ENCODE assay signal across 10 cellular contexts in the genomic region with DNA sequence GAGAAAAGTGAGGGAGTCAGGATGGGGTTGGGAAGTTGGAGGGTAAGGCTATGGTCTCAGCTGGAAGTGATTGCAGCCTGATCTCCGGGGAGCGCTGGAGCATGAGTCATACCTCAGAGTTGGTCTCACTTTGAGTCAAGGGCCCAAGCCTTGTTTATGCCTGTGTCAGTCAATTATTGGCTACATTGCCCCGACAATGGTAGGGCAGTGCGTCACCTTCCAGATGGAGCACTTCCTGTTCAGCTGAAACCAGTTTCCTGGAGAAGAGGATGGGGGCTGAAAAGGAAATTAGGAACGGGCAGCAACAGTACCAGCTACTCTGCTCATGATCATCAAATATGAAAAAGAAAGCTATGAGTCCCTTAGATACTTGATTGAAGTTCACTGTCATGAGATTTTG.
DNase-seq lines count a peak whose midpoint lies in the region; ATAC-seq, FAIRE-seq and TF ChIP-seq lines count a peak whose summit lies in the region.
"Had no signal": no experiment of that assay in that cellular context is flagged by ENCODE, and none has a peak within 500 bp of the region (broad histone marks: within the 10 kb centered on the region; RNA-seq: fewer than 3 reads in every experiment).

No MANE protein-coding gene starts in this region.

- TF ChIP-seq CTCF in HepG2 (CRISPR knock-in tag; IDR thresholded peaks at IDR 0.05): no peak

- ATAC-seq in HG02938 (IDR thresholded peaks at IDR 0.05; ENCODE audit: unreplicated experiment) (peak; percentile 58), HepG2 (no peak), left cardiac atrium (no peak), HG03469 (IDR thresholded peaks at IDR 0.05; ENCODE audit: unreplicated experiment) (no peak)
- ATAC-seq in activated CD4-positive, CD25-positive, alpha-beta regulatory T cell treated with anti-CD3 and anti-CD28 coated beads, Interleukin-2, amount 50 U/mL, for 24 hours: peak; percentile 88

- H3K4me3 ChIP-seq in HepG2 (replicated peaks in 1 of 3; ENCODE audit: insufficient read depth in 1 of 3, low read depth in 2 of 3, low read length in 3 of 3): no peak overlapping the region
- H3K4me3 ChIP-seq: heart left ventricle, SJSA1 had no signal

- H4K20me1 ChIP-seq in HepG2 (ENCODE audit: insufficient read depth, low read length): no peaks in the 10 kb centered on the region

- no peaks in the 10 kb centered on the region for H3K36me3 ChIP-seq in HepG2 (replicated peaks in 1 of 2; ENCODE audit: control insufficient read depth in 1 of 2, insufficient read depth in 2 of 2, low read length in 2 of 2)
- H3K36me3 ChIP-seq: heart left ventricle, SJSA1 had no signal

- no peak for TF ChIP-seq POLR2A in HepG2 (IDR thresholded peaks at IDR 0.05; ENCODE audit: insufficient read depth in 1 of 2, low read depth in 2 of 2, low read length in 2 of 2)

- H2AFZ ChIP-seq in HepG2 (ENCODE audit: low read length): no peak overlapping the region

- no peaks in the 10 kb centered on the region for H3K4me1 ChIP-seq in HepG2 (ENCODE audit: insufficient read depth, low read length)
- H3K4me1 ChIP-seq: SJSA1 had no signal

- H3K9me3 ChIP-seq in HepG2 (ENCODE audit: low read length): no peaks in the 10 kb centered on the region
- H3K9me3 ChIP-seq: heart left ventricle, SJSA1 had no signal

- intact Hi-C loops in HepG2 (cut with micrococcal nuclease; ENCODE audit: unreplicated experiment): no loop called here
- intact Hi-C loops in left cardiac atrium (cut with DNase I): no loop called here

- H3K9ac ChIP-seq in HepG2 (ENCODE audit: insufficient read depth, low read depth, low read length): no peak overlapping the region

- POLR2A ChIA-PET in HepG2 (lab: Yijun Ruan, JAX): no interaction called here

- 2% methylated on average over 5 of the region's 5 CpGs for WGBS in HepG2 (ENCODE audit: low lambda C conversion rate)

- no peaks in the 10 kb centered on the region for H3K79me2 ChIP-seq in HepG2 (ENCODE audit: insufficient read depth, low read length)

- no TSS peak for BruUV-seq in HepG2 (replicated peaks; lab: Mats Ljungman, UMichigan)

- 0 out of 5 replicates have a peak, but pooled peaks cover 0 to 3% of the 10 kb centered on the region in 2 experiments for H3K27me3 ChIP-seq in HepG2 (ENCODE audit: control insufficient read depth in 1 of 2, insufficient read depth in 2 of 2, low read length in 2 of 2)
- H3K27me3 ChIP-seq: heart left ventricle, SJSA1 had no signal

- in situ Hi-C loops in HepG2 (cut with HindIII; ENCODE audit: extremely low pct_ligation_motif_present, low pct_unique_long_range_greater_than_20kb): no loop called here

- TF ChIP-seq EP300 in HepG2 (IDR thresholded peaks at IDR 0.05; ENCODE audit: low read depth in 2 of 2, low read length in 2 of 2) (no peak), HepG2 (CRISPR knock-in tag; IDR thresholded peaks at IDR 0.05; ENCODE audit: borderline replicate concordance) (no peak)

- TF ChIP-seq RAD21 in HepG2 (CRISPR knock-in tag; IDR thresholded peaks at IDR 0.05): no peak

- no peak overlapping the region for H3K27ac ChIP-seq in HepG2 (ENCODE audit: extremely low read length, insufficient read depth, low read length)
- no peak overlapping the region for H3K27ac ChIP-seq in caudate nucleus (ENCODE audit: low read depth, low read length)
- H3K27ac ChIP-seq: heart left ventricle, SJSA1 had no signal

- H3K4me2 ChIP-seq in HepG2 (ENCODE audit: low read depth, low read length): no peak overlapping the region

- no peak for FAIRE-seq in HepG2 (lab: Jason Lieb, UNC)

- peak; percentile 34 for DNase-seq in COLO829 (ENCODE audit: low spot score)
- DNase-seq in HepG2 (ENCODE audit: low spot score): peak; percentile 3
- DNase-seq in caudate nucleus (lab: John Stamatoyannopoulos, UW): no peak
- no peak for DNase-seq in left cardiac atrium
- DNase-seq in effector CD4-positive, alpha-beta T cell: no peak

- CTCF ChIA-PET in HepG2 (lab: Yijun Ruan, JAX; ENCODE audit: low intra/inter-chr PET ratio, low total read pairs): no interaction called here

TF ChIP-seq in HepG2, 621 proteins besides CTCF, POLR2A, EP300 and RAD21:
- TF ChIP-seq RARG (CRISPR knock-in tag; IDR thresholded peaks at IDR 0.05; ENCODE audit: low read depth): no peak
- TF ChIP-seq KAT8 (CRISPR knock-in tag; IDR thresholded peaks at IDR 0.05): no peak
- TF ChIP-seq YEATS2 (CRISPR knock-in tag; IDR thresholded peaks at IDR 0.05; ENCODE audit: borderline replicate concordance): no peak
- TF ChIP-seq, protein P1, sequence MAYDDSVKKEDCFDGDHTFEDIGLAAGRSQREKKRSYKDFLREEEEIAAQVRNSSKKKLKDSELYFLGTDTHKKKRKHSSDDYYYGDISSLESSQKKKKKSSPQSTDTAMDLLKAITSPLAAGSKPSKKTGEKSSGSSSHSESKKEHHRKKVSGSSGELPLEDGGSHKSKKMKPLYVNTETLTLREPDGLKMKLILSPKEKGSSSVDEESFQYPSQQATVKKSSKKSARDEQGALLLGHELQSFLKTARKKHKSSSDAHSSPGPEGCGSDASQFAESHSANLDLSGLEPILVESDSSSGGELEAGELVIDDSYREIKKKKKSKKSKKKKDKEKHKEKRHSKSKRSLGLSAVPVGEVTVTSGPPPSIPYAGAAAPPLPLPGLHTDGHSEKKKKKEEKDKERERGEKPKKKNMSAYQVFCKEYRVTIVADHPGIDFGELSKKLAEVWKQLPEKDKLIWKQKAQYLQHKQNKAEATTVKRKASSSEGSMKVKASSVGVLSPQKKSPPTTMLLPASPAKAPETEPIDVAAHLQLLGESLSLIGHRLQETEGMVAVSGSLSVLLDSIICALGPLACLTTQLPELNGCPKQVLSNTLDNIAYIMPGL (CRISPR knock-in tag; IDR thresholded peaks at IDR 0.05; ENCODE audit: borderline replicate concordance in 1 of 2, low read depth in 1 of 2): no peak
- no peak for TF ChIP-seq ETS1 (CRISPR knock-in tag; IDR thresholded peaks at IDR 0.05)
- no peak for TF ChIP-seq ZBTB7A (CRISPR knock-in tag; IDR thresholded peaks at IDR 0.05)
- TF ChIP-seq KDM5B (CRISPR knock-in tag; IDR thresholded peaks at IDR 0.05; ENCODE audit: borderline replicate concordance): no peak
- TF ChIP-seq ZNF569 (CRISPR knock-in tag; IDR thresholded peaks at IDR 0.05; ENCODE audit: borderline replicate concordance): no peak
- TF ChIP-seq FOSL2 (CRISPR knock-in tag; IDR thresholded peaks at IDR 0.05): peak; percentile 67
- no peak for TF ChIP-seq GABPA (IDR thresholded peaks at IDR 0.05; ENCODE audit: low read depth, low read length)
- TF ChIP-seq GABPA (CRISPR knock-in tag; IDR thresholded peaks at IDR 0.05; ENCODE audit: low read depth): peak; percentile 70
- TF ChIP-seq, protein P2, sequence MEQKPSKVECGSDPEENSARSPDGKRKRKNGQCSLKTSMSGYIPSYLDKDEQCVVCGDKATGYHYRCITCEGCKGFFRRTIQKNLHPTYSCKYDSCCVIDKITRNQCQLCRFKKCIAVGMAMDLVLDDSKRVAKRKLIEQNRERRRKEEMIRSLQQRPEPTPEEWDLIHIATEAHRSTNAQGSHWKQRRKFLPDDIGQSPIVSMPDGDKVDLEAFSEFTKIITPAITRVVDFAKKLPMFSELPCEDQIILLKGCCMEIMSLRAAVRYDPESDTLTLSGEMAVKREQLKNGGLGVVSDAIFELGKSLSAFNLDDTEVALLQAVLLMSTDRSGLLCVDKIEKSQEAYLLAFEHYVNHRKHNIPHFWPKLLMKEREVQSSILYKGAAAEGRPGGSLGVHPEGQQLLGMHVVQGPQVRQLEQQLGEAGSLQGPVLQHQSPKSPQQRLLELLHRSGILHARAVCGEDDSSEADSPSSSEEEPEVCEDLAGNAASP (CRISPR knock-in tag; IDR thresholded peaks at IDR 0.05; ENCODE audit: borderline replicate concordance): no peak
- TF ChIP-seq ZBTB37 (CRISPR knock-in tag; IDR thresholded peaks at IDR 0.05): no peak
- no peak for TF ChIP-seq ZKSCAN5 (CRISPR knock-in tag; IDR thresholded peaks at IDR 0.05)
- TF ChIP-seq MAZ (IDR thresholded peaks at IDR 0.05; ENCODE audit: borderline replicate concordance, low read depth, low read length): no peak
- TF ChIP-seq MAZ (CRISPR knock-in tag; IDR thresholded peaks at IDR 0.05; ENCODE audit: low read depth): no peak
- TF ChIP-seq RNF2 (conservative IDR thresholded peaks at IDR 0.05; ENCODE audit: low read depth): no peak

Comparison
In these comparisons a context has a peak if more than half of its experiments do, and no peak if none do; other contexts are left out.
1. DNase-seq: peak in COLO829 (single experiment) and HepG2 (single experiment); none in caudate nucleus (0 of 61), left cardiac atrium (single experiment) and effector CD4-positive, alpha-beta T cell (single experiment).
2. ATAC-seq: peak in HG02938 (single experiment) and activated CD4-positive, CD25-positive, alpha-beta regulatory T cell treated with anti-CD3 and anti-CD28 coated beads, Interleukin-2, amount 50 U/mL, for 24 hours (2 of 2); none in HepG2 (single experiment), left cardiac atrium (0 of 2) and HG03469 (single experiment).